Comparison of ENCODE assay signal across 1 cellular context in genomic region chr19:48362716-48363499, GRCh38.
TF ChIP-seq lines count a peak whose summit lies in the region.

No MANE protein-coding gene starts in this region.

TF ChIP-seq in H1, 55 proteins besides CTCF, POLR2A, EP300 and RAD21:
- no peak for TF ChIP-seq CBX5 (IDR thresholded peaks at IDR 0.05; ENCODE audit: low read depth, low read length)
- TF ChIP-seq RFX5 (IDR thresholded peaks at IDR 0.05; ENCODE audit: borderline replicate concordance, low read depth, low read length): no peak
- TF ChIP-seq ZNF274 (IDR thresholded peaks at IDR 0.05; ENCODE audit: borderline replicate concordance, extremely low read depth, low read length): no peak
- peak in 1 of 2 experiments; percentile 90; a peak in 2 of 4 replicates for TF ChIP-seq SIN3A (conservative IDR thresholded peaks at IDR 0.05 in 1 of 2, IDR thresholded peaks at IDR 0.05 in 1 of 2; ENCODE audit: low read depth in 1 of 2, low read length in 2 of 2)
- TF ChIP-seq BCL11A (IDR thresholded peaks at IDR 0.05; ENCODE audit: low read depth in 2 of 2, low read length in 2 of 2): no peak
- TF ChIP-seq TAF1 (IDR thresholded peaks at IDR 0.05; ENCODE audit: low read depth, low read length): peak; percentile 43; the same call in 1 of the 2 replicates
- no peak for TF ChIP-seq NRF1 (IDR thresholded peaks at IDR 0.05; ENCODE audit: low read depth, low read length)
- peak; percentile 48 for TF ChIP-seq TBP (IDR thresholded peaks at IDR 0.05; ENCODE audit: low read depth, low read length)
- no peak for TF ChIP-seq POLR2AphosphoS5 (IDR thresholded peaks at IDR 0.05; ENCODE audit: low read depth, low read length)
- TF ChIP-seq TCF12 (IDR thresholded peaks at IDR 0.05; ENCODE audit: low read depth, low read length): no peak
- no peak for TF ChIP-seq GTF2F1 (IDR thresholded peaks at IDR 0.05; ENCODE audit: borderline replicate concordance, low read depth, low read length)
- TF ChIP-seq MAX (IDR thresholded peaks at IDR 0.05): no peak
- no peak for TF ChIP-seq SRF (IDR thresholded peaks at IDR 0.05; ENCODE audit: low read depth, low read length)
- TF ChIP-seq RXRA (IDR thresholded peaks at IDR 0.05; ENCODE audit: insufficient read depth, low read depth, low read length): no peak
- TF ChIP-seq SIX5 (IDR thresholded peaks at IDR 0.05; ENCODE audit: low read depth, low read length): peak; percentile 98
- TF ChIP-seq ASH2L (IDR thresholded peaks at IDR 0.05; ENCODE audit: low read length): no peak
- peak; percentile 51; the same call in 1 of the 2 replicates for TF ChIP-seq E2F6 (IDR thresholded peaks at IDR 0.05)
- no peak for TF ChIP-seq ATF3 (IDR thresholded peaks at IDR 0.05; ENCODE audit: insufficient read depth, low read depth, low read length)
- no peak for TF ChIP-seq SUZ12 (IDR thresholded peaks at IDR 0.05; ENCODE audit: low read length)
- no peak for TF ChIP-seq EGR1 (IDR thresholded peaks at IDR 0.05; ENCODE audit: borderline replicate concordance, low read depth, low read length)
- TF ChIP-seq MAFK (IDR thresholded peaks at IDR 0.05; ENCODE audit: low read depth, low read length): no peak
- no peak for TF ChIP-seq CBX8 (IDR thresholded peaks at IDR 0.05; ENCODE audit: borderline replicate concordance, low read depth, low read length)
- peak; percentile 95 for TF ChIP-seq TEAD4 (IDR thresholded peaks at IDR 0.05; ENCODE audit: low read depth, low read length)
- TF ChIP-seq SP4 (IDR thresholded peaks at IDR 0.05; ENCODE audit: low read length): no peak
- TF ChIP-seq TAF7 (optimal IDR thresholded peaks at IDR 0.05; ENCODE audit: borderline replicate concordance, low read depth, low read length): no peak
- TF ChIP-seq PHF8 (conservative IDR thresholded peaks at IDR 0.05; ENCODE audit: low read depth, low read length): peak; percentile 54
- TF ChIP-seq CHD7 (IDR thresholded peaks at IDR 0.05; ENCODE audit: insufficient replicate concordance, low read length): no peak
- no peak for TF ChIP-seq KDM5A (IDR thresholded peaks at IDR 0.05; ENCODE audit: low read length)
- no peak for TF ChIP-seq CREB1 (IDR thresholded peaks at IDR 0.05)
- TF ChIP-seq BACH1 (IDR thresholded peaks at IDR 0.05; ENCODE audit: low read length): no peak
- TF ChIP-seq JUND (IDR thresholded peaks at IDR 0.05; ENCODE audit: low read length): no peak
- TF ChIP-seq CHD2 (IDR thresholded peaks at IDR 0.05; ENCODE audit: low read length): peak; percentile 66; the same call in 1 of the 2 replicates
- TF ChIP-seq CHD1 (IDR thresholded peaks at IDR 0.05; ENCODE audit: low read depth, low read length): no peak
- TF ChIP-seq BRCA1 (IDR thresholded peaks at IDR 0.05; ENCODE audit: low read depth, low read length): 0 out of 2 replicates have a peak, but pooled peaks have one; percentile 27
- peak; percentile 58; the same call in 1 of the 2 replicates for TF ChIP-seq SP1 (IDR thresholded peaks at IDR 0.05; ENCODE audit: low read depth, low read length)
- TF ChIP-seq RNF2 (IDR thresholded peaks at IDR 0.05; ENCODE audit: borderline replicate concordance, low read depth, low read length, missing control alignments, poor library complexity, severe bottlenecking): no peak
- 0 out of 2 replicates have a peak, but pooled peaks have one; percentile 25 for TF ChIP-seq YY1 (IDR thresholded peaks at IDR 0.05; ENCODE audit: low read depth, low read length)
- TF ChIP-seq USF2 (IDR thresholded peaks at IDR 0.05; ENCODE audit: low read length): no peak
- TF ChIP-seq HDAC2 (IDR thresholded peaks at IDR 0.05; ENCODE audit: borderline replicate concordance in 1 of 2, low read depth in 2 of 2, low read length in 2 of 2): no peak
- no peak for TF ChIP-seq SAP30 (IDR thresholded peaks at IDR 0.05; ENCODE audit: insufficient read depth, insufficient replicate concordance, low read length)
- no peak for TF ChIP-seq JUN (IDR thresholded peaks at IDR 0.05; ENCODE audit: low read depth, low read length)
- TF ChIP-seq SIRT6 (IDR thresholded peaks at IDR 0.05; ENCODE audit: low read length): no peak
- no peak for TF ChIP-seq FOSL1 (IDR thresholded peaks at IDR 0.05; ENCODE audit: insufficient read depth, low read depth, low read length)
- 0 out of 2 replicates have a peak, but pooled peaks have one; percentile 35 for TF ChIP-seq KDM1A (IDR thresholded peaks at IDR 0.05; ENCODE audit: borderline replicate concordance, low read length)
- no peak for TF ChIP-seq ATF2 (IDR thresholded peaks at IDR 0.05; ENCODE audit: low read length)
- no peak for TF ChIP-seq HDAC6 (IDR thresholded peaks at IDR 0.05; ENCODE audit: low read depth, low read length)
- no peak for TF ChIP-seq GABPA (IDR thresholded peaks at IDR 0.05; ENCODE audit: borderline replicate concordance, insufficient read depth, low read length)
- no peak for TF ChIP-seq RBBP5 (IDR thresholded peaks at IDR 0.05; ENCODE audit: borderline replicate concordance, low read depth, low read length)
- no peak for TF ChIP-seq KDM4A (IDR thresholded peaks at IDR 0.05; ENCODE audit: low read depth, low read length, severe bottlenecking)
- TF ChIP-seq POU5F1 (IDR thresholded peaks at IDR 0.05; ENCODE audit: low read depth, low read length): no peak
- TF ChIP-seq EZH2 (IDR thresholded peaks at IDR 0.05; ENCODE audit: low read depth, low read length, severe bottlenecking): no peak
- TF ChIP-seq CTBP2 (IDR thresholded peaks at IDR 0.05; ENCODE audit: borderline replicate concordance, insufficient read depth, insufficient read length, low read length): no peak
- no peak for TF ChIP-seq SP2 (IDR thresholded peaks at IDR 0.05; ENCODE audit: low read length)
- no peak for TF ChIP-seq CEBPB (IDR thresholded peaks at IDR 0.05; ENCODE audit: low read depth, low read length)
- no peak for TF ChIP-seq NANOG (IDR thresholded peaks at IDR 0.05; ENCODE audit: insufficient read depth, low read depth, low read length, poor library complexity, severe bottlenecking)
TF ChIP-seq in H1: peak in this region for 12.
